8 cellular contexts compared by ENCODE assay signal in the genomic region with DNA sequence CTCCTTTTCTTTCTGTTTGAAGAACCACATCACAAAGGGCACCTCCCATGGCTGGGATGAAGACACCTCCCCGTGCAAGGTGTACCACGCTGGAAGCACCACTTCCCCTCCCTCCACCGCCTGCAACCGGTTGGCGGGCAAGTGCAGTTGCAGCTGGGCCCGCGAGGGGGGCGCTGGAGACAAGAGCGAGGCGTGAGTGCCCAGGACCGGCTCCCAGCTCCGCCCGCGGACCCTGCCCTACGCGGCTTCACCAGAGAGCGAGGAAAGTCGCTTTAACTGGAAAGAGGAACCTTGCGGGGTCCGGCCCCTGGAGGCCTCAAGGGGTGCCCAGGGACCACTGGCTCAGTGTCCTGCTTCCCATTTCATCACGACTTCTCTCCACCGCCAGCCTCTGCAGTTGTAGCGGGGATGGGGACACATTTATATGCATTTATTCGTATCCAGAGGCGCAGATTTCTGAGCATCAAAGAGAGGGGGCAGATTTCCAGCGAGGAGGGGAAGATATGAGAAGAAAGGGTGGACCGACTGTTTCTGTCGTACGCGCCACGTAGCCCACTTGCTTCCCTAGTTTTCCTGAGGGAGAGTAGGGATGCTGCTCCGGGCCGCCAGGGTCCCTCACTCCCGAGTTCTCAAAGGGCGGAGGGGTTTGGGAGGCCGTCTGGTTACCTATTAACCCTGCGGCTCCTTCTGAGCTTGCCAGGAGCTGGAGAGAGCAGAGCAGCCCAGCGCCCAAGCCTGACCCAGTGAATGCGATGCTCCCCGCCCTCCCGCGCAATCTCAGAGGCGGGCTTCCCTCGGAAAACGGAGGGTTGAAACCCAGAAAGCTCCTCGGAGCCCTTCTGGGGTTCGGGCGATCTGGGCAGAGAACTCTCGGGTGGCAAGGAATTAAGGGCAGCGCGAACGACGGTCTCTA. TPM values are rescaled to one million over a fixed set of nuclear protein-coding genes. Genes with fewer than 3 reads are reported as not detected.
DNase-seq lines count a peak whose midpoint lies in the region; ATAC-seq and TF ChIP-seq lines count a peak whose summit lies in the region.

No MANE protein-coding gene starts in this region.

- no peaks in the 10 kb centered on the region for H3K9me3 ChIP-seq in mucosa of descending colon

- intact Hi-C loops in mucosa of descending colon (cut with DNase I, micrococcal nuclease): no loop called here

- H3K4me3 ChIP-seq in AG10803 (ENCODE audit: low read length) (peak overlapping the region; percentile 45), epithelial cell of esophagus (ENCODE audit: low read length) (peak overlapping the region; percentile 3), mucosa of descending colon (no peak overlapping the region)

- H3K36me3 ChIP-seq in mucosa of descending colon (ENCODE audit: low read depth): no peaks in the 10 kb centered on the region

- TF ChIP-seq CTCF in AG10803 (conservative IDR thresholded peaks at IDR 0.05; ENCODE audit: low read length) (peak; percentile 62), epithelial cell of esophagus (IDR thresholded peaks at IDR 0.05; ENCODE audit: insufficient read depth, low read depth, low read length, missing control alignments) (peak; percentile 67), mucosa of descending colon (IDR thresholded peaks at IDR 0.05) (peak; percentile 74)

- DNase-seq in AG10803 (ENCODE audit: low read depth) (peak; percentile 44), NCI-H82 (lab: John Stamatoyannopoulos, UW) (peak; percentile 81), activated T-cell treated with anti-CD3 and anti-CD28 coated beads for 4 hours (peak; percentile 45), epithelial cell of esophagus (ENCODE audit: low read depth) (peak; percentile 70), mucosa of descending colon (peak; percentile 91 to 95 (median 93))
- DNase-seq in stimulated activated naive CD4-positive, alpha-beta T cell (lab: John Stamatoyannopoulos, UW): peak; percentile 25 to 68 (median 59)

- peaks cover 33% of the 10 kb centered on the region for H3K4me1 ChIP-seq in mucosa of descending colon (ENCODE audit: low read depth)

- ATAC-seq in GM18861 (IDR thresholded peaks at IDR 0.05; ENCODE audit: unreplicated experiment) (peak; percentile 49), HG03066 (IDR thresholded peaks at IDR 0.05; ENCODE audit: low read depth, unreplicated experiment) (peak; percentile 41), mucosa of descending colon (peak; percentile 87)

RNA-seq across cellular contexts. Expression of a gene that starts 3.5 kb away (rescaled TPM):
- total RNA-seq in mucosa of descending colon: 10 to 100 TPM in 1 of 3 donors, 1 to 10 TPM in 2; 7.7 to 11.5 (median 8.4) TPM

RNA-seq across cellular contexts. Expression of a gene that starts 6.6 kb away (rescaled TPM):
- total RNA-seq in mucosa of descending colon: 100 to 1,000 TPM in 2 of 3 donors, 10 to 100 TPM in 1; 78.6 to 268 (median 126) TPM

RNA-seq across cellular contexts. Expression of a gene that starts 18.9 kb away (rescaled TPM):
- total RNA-seq in mucosa of descending colon: 1 to 10 TPM; 1.7 to 5.3 (median 2.0) TPM

RNA-seq across cellular contexts. Expression of a gene that starts 41.6 kb away (rescaled TPM):
- 10 to 100 TPM in 1 of 3 donors, 1 to 10 TPM in 2; 7.2 to 13.6 (median 8.4) TPM for total RNA-seq in mucosa of descending colon
